ENCODE assay signal across 2 cellular contexts in genomic region chr4:8305851-8306361, GRCh38.
TF ChIP-seq lines count a peak whose summit lies in the region.

No MANE protein-coding gene starts in this region.

TF ChIP-seq in GM23338, 12 proteins besides CTCF, POLR2A, EP300 and RAD21:
- TF ChIP-seq EZH2phosphoT487 (IDR thresholded peaks at IDR 0.05; ENCODE audit: unreplicated experiment) (no peak), ZNF462 (CRISPR knock-in tag; IDR thresholded peaks at IDR 0.05) (no peak), REST (IDR thresholded peaks at IDR 0.05; ENCODE audit: unreplicated experiment) (no peak), ZNF114 (CRISPR knock-in tag; IDR thresholded peaks at IDR 0.05) (no peak), POLR2AphosphoS5 (IDR thresholded peaks at IDR 0.05; ENCODE audit: low read depth) (no peak), ETS1 (IDR thresholded peaks at IDR 0.05) (no peak), CREB1 (CRISPR knock-in tag; IDR thresholded peaks at IDR 0.05; ENCODE audit: low read depth) (no peak), JUNB (IDR thresholded peaks at IDR 0.05; ENCODE audit: unreplicated experiment) (no peak), EZH2 (IDR thresholded peaks at IDR 0.05; ENCODE audit: low read depth, unreplicated experiment) (no peak), NANOG (IDR thresholded peaks at IDR 0.05; ENCODE audit: borderline replicate concordance) (no peak), ZNF331 (CRISPR knock-in tag; IDR thresholded peaks at IDR 0.05; ENCODE audit: low read depth) (no peak), STAT1 (IDR thresholded peaks at IDR 0.05; ENCODE audit: unreplicated experiment) (no peak)
TF ChIP-seq in GM23338: peak in this region for 0.

TF ChIP-seq in K562, 482 proteins besides CTCF, POLR2A, EP300 and RAD21:
- TF ChIP-seq NR4A1 (CRISPR knock-in tag; IDR thresholded peaks at IDR 0.05) (no peak), NR4A1 (tag; IDR thresholded peaks at IDR 0.05) (peak; percentile 88), TAF7 (tag; IDR thresholded peaks at IDR 0.05) (0 out of 2 replicates have a peak, but pooled peaks have one; percentile 16), MTF1 (CRISPR knock-in tag; IDR thresholded peaks at IDR 0.05; ENCODE audit: borderline replicate concordance) (peak; percentile 74), JUND (IDR thresholded peaks at IDR 0.05; ENCODE audit: borderline replicate concordance, low read depth, low read length) (0 out of 2 replicates have a peak, but pooled peaks have one; percentile 34), JUND (tag; IDR thresholded peaks at IDR 0.05; ENCODE audit: borderline replicate concordance, low read depth, low read length) (peak; percentile 48; the same call in 1 of the 3 replicates), ZNF592 (IDR thresholded peaks at IDR 0.05) (peak; percentile 41), ESRRA (IDR thresholded peaks at IDR 0.05; ENCODE audit: borderline replicate concordance, low read depth) (0 out of 2 replicates have a peak, but pooled peaks have one; percentile 16), RAD51 (IDR thresholded peaks at IDR 0.05; ENCODE audit: borderline replicate concordance, low read depth) (no peak), ID3 (CRISPR knock-in tag; IDR thresholded peaks at IDR 0.05) (peak; percentile 58; the same call in 1 of the 2 replicates), ID3 (tag; IDR thresholded peaks at IDR 0.05) (no peak), ATF3 (IDR thresholded peaks at IDR 0.05) (peak; percentile 77), ATF3 (CRISPR knock-in tag; conservative IDR thresholded peaks at IDR 0.05) (no peak), IFI16 (CRISPR knock-in tag; IDR thresholded peaks at IDR 0.05) (0 out of 2 replicates have a peak, but pooled peaks have one; percentile 44), BCL6 (CRISPR knock-in tag; IDR thresholded peaks at IDR 0.05) (no peak), ZBTB12 (CRISPR knock-in tag; IDR thresholded peaks at IDR 0.05) (peak; percentile 46; the same call in 1 of the 2 replicates), NR2C1 (IDR thresholded peaks at IDR 0.05) (no peak), NR2C1 (tag; IDR thresholded peaks at IDR 0.05) (peak; percentile 53), ATF7 (IDR thresholded peaks at IDR 0.05) (peak; percentile 65; the same call in 1 of the 2 replicates), ZNF518B (CRISPR knock-in tag; IDR thresholded peaks at IDR 0.05) (no peak), TCF15 (CRISPR knock-in tag; IDR thresholded peaks at IDR 0.05) (peak; percentile 70; the same call in 1 of the 2 replicates), HCFC1 (IDR thresholded peaks at IDR 0.05; ENCODE audit: low read depth, low read length) (no peak), TRIM25 (IDR thresholded peaks at IDR 0.05; ENCODE audit: borderline replicate concordance) (no peak), LCOR (CRISPR knock-in tag; IDR thresholded peaks at IDR 0.05) (no peak)
